In the genomic region with DNA sequence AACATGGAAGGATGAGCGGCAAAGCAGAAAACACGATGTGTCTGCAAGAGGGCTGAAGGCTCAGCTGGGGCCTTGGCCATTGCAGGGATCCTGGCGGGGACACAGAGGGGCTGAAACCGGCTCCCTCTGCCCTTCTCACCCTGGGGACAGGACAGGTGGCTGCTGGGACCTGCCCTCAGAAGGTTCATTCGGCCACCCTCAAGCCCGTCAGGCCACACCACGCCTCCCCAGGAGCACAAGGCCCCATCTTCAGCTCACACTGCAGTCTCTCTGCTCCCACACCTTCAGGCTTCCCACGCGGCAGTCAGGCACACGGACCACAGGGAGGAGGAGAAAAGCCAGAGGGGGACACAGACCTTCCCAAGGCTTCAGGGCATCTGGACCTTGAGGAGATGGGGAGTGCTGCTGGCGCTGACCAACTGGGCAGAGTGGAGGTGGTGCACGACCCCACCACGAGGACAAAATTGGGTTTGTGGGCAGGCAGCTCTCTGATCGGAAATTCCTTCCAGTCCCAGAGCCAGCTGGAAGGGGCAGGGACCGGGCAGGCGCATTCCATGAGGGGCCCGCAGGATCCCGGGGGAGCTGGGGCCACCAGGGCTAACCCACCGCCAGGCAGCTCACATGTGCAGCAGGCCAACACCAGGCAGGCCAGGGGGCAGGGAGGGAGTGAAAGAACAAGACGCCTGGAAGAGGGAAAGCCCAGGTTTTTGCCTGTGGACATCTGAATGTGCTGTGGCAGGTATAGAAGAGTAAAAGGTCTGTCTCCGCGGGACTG, we compare ENCODE assay signal across 27 cellular contexts.
DNase-seq lines count a peak whose midpoint lies in the region; ATAC-seq and TF ChIP-seq lines count a peak whose summit lies in the region.
"Had no signal": no experiment of that assay in that cellular context is flagged by ENCODE, and none has a peak within 500 bp of the region (broad histone marks: within the 10 kb centered on the region; RNA-seq: fewer than 3 reads in every experiment).

No MANE protein-coding gene starts in this region.

- H3K4me1 ChIP-seq in gastroesophageal sphincter = no peaks in the 10 kb centered on the region
- H3K4me1 ChIP-seq: pancreas, spleen had no signal

- TF ChIP-seq EP300 in gastroesophageal sphincter (IDR thresholded peaks at IDR 0.05) = no peak

- H3K27me3 ChIP-seq in gastroesophageal sphincter = no peaks in the 10 kb centered on the region
- H3K27me3 ChIP-seq: pancreas, spleen had no signal

- 76 to 84% methylated on average over 6 to 7 of the region's 22 CpGs for WGBS in gastroesophageal sphincter (ENCODE audit: low coverage in 1 of 2), 2 donors

- no peaks in the 10 kb centered on the region for H3K27me3 Mint-ChIP-seq in activated naive CD4-positive, alpha-beta T cell treated with anti-CD3 and anti-CD28 coated beads for 36 hours (ENCODE audit: low read depth)
- no peaks in the 10 kb centered on the region for H3K27me3 Mint-ChIP-seq in WTC11 (ENCODE audit: low read depth)
- no peaks in the 10 kb centered on the region for H3K27me3 Mint-ChIP-seq in mesothelial cell of epicardium (ENCODE audit: low read depth)
- no peaks in the 10 kb centered on the region for H3K27me3 Mint-ChIP-seq in stimulated activated memory B cell treated with anti-CD40 and anti-IgM and Interleukin-4, amounts not matched to agents 10 μg/mL and 1 μg/mL and 100 μg/mL, for 72 hours
- H3K27me3 Mint-ChIP-seq: activated naive CD8-positive, alpha-beta T cell; CD4-positive, CD25-positive, alpha-beta regulatory T cell; effector memory CD8-positive, alpha-beta T cell; stimulated activated naive CD8-positive, alpha-beta T cell treated with anti-CD3 and anti-CD28 coated beads, Interleukin-15, amount 100 ng/mL, for 72 hours had no signal

- no peak overlapping the region for H3K27ac ChIP-seq in gastroesophageal sphincter
- H3K27ac ChIP-seq: pancreas, spleen, thoracic aorta had no signal

- ATAC-seq in activated naive CD4-positive, alpha-beta T cell treated with anti-CD3 and anti-CD28 coated beads, Interleukin-2, amount 50 U/mL, for 72 hours = no peak
- no peak for ATAC-seq in WTC11
- ATAC-seq in stimulated activated memory B cell treated with anti-CD40 and anti-IgM and Interleukin-4, amounts not matched to agents 10 μg/mL and 1 μg/mL and 100 μg/mL, for 72 hours = no peak
- no peak for ATAC-seq in gastroesophageal sphincter
- ATAC-seq: effector memory CD8-positive, alpha-beta T cell; natural killer cell; PC-3; SK-N-SH treated with all-trans-retinoic acid at 6 μM for 48 hours; stimulated activated naive CD8-positive, alpha-beta T cell treated with anti-CD3 and anti-CD28 coated beads, Interleukin-15, amount 100 ng/mL, for 72 hours had no signal

- no peaks in the 10 kb centered on the region for H3K36me3 Mint-ChIP-seq in activated naive CD4-positive, alpha-beta T cell treated with anti-CD3 and anti-CD28 coated beads, Interleukin-2, amount 50 U/mL, for 72 hours
- H3K36me3 Mint-ChIP-seq in activated naive CD4-positive, alpha-beta T cell treated with anti-CD3 and anti-CD28 coated beads for 36 hours (ENCODE audit: low read depth) = no peaks in the 10 kb centered on the region
- H3K36me3 Mint-ChIP-seq in WTC11 (peaks cover 6% of the 10 kb centered on the region), mesothelial cell of epicardium (peaks cover 7% of the 10 kb centered on the region)
- peaks cover 35% of the 10 kb centered on the region for H3K36me3 Mint-ChIP-seq in stimulated activated memory B cell treated with anti-CD40 and anti-IgM and Interleukin-4, amounts not matched to agents 10 μg/mL and 1 μg/mL and 100 μg/mL, for 72 hours
- H3K36me3 Mint-ChIP-seq: natural killer cell had no signal

- POLR2A ChIA-PET in WTC11 (lab: Charles Lee) = no interaction called here

- H3K4me3 ChIP-seq in gastroesophageal sphincter = no peak overlapping the region
- H3K4me3 ChIP-seq: pancreas, spleen, thoracic aorta had no signal

- H3K4me3 Mint-ChIP-seq in activated naive CD4-positive, alpha-beta T cell treated with anti-CD3 and anti-CD28 coated beads for 36 hours = no peak overlapping the region
- H3K4me3 Mint-ChIP-seq in WTC11 (no peak overlapping the region), mesothelial cell of epicardium (no peak overlapping the region)
- H3K4me3 Mint-ChIP-seq in stimulated activated memory B cell treated with anti-CD40 and anti-IgM and Interleukin-4, amounts not matched to agents 10 μg/mL and 1 μg/mL and 100 μg/mL, for 72 hours = no peak overlapping the region
- H3K4me3 Mint-ChIP-seq: activated naive CD8-positive, alpha-beta T cell; CD4-positive, CD25-positive, alpha-beta regulatory T cell; effector memory CD8-positive, alpha-beta T cell; natural killer cell; stimulated activated naive CD8-positive, alpha-beta T cell treated with anti-CD3 and anti-CD28 coated beads, Interleukin-15, amount 100 ng/mL, for 72 hours had no signal

- H3K9me3 ChIP-seq in gastroesophageal sphincter = no peaks in the 10 kb centered on the region
- H3K9me3 ChIP-seq: pancreas, spleen, thoracic aorta had no signal

- no peak for DNase-seq in activated naive CD4-positive, alpha-beta T cell treated with anti-CD3 and anti-CD28 coated beads, Interleukin-2, amount 50 U/mL, for 72 hours (ENCODE audit: low spot score in 2 of 2)
- no peak for DNase-seq in activated naive CD4-positive, alpha-beta T cell treated with anti-CD3 and anti-CD28 coated beads for 36 hours
- DNase-seq in WTC11 (ENCODE audit: low spot score) (no peak), mesothelial cell of epicardium (ENCODE audit: low spot score in 2 of 2, unreplicated experiment in 2 of 2) (no peak), inferior parietal cortex (ENCODE audit: extremely low spot score) (no peak)
- DNase-seq in activated T-cell treated with anti-CD3 and anti-CD28 coated beads, Interleukin-2, amount 50 U/mL, for 48 hours = no peak
- DNase-seq: activated CD4-positive, alpha-beta T cell treated with anti-CD3 and anti-CD28 coated beads, Interleukin-2, amount 50 U/mL, for 48 hours; activated CD4-positive, CD25-positive, alpha-beta regulatory T cell treated with anti-CD3 and anti-CD28 coated beads, Interleukin-2, amount 50 U/mL, for 72 hours; CD4-positive, CD25-positive, alpha-beta regulatory T cell; effector memory CD8-positive, alpha-beta T cell; erythroblast; kidney; midbrain; natural killer cell; NCI-H1694; NCI-H2171; PC-3; spleen; stimulated activated CD8-positive, alpha-beta memory T cell treated with anti-CD3 and anti-CD28 coated beads, Interleukin-4, amount 100 ng/mL, for 48 hours; stimulated activated naive CD8-positive, alpha-beta T cell treated with anti-CD3 and anti-CD28 coated beads, Interleukin-15, amount 100 ng/mL, for 72 hours; T-helper 2 cell had no signal

- TF ChIP-seq CTCF in WTC11 (IDR thresholded peaks at IDR 0.05) = no peak
- no peak for TF ChIP-seq CTCF in mesothelial cell of epicardium (IDR thresholded peaks at IDR 0.05; ENCODE audit: unreplicated experiment)
- no peak for TF ChIP-seq CTCF in gastroesophageal sphincter (IDR thresholded peaks at IDR 0.05)

- peak overlapping the region; percentile 24 to 90 for H3K27ac Mint-ChIP-seq in activated naive CD4-positive, alpha-beta T cell treated with anti-CD3 and anti-CD28 coated beads, Interleukin-2, amount 50 U/mL, for 72 hours
- H3K27ac Mint-ChIP-seq in activated naive CD4-positive, alpha-beta T cell treated with anti-CD3 and anti-CD28 coated beads for 36 hours = no peak overlapping the region
- H3K27ac Mint-ChIP-seq in WTC11 (peak overlapping the region; percentile 84), mesothelial cell of epicardium (peak overlapping the region; percentile 67)
- peak overlapping the region; percentile 9 for H3K27ac Mint-ChIP-seq in stimulated activated memory B cell treated with anti-CD40 and anti-IgM and Interleukin-4, amounts not matched to agents 10 μg/mL and 1 μg/mL and 100 μg/mL, for 72 hours
- H3K27ac Mint-ChIP-seq: activated naive CD8-positive, alpha-beta T cell; natural killer cell had no signal

- H3K36me3 ChIP-seq in gastroesophageal sphincter = peaks cover 0 to 49% of the 10 kb centered on the region in 2 donors
- H3K36me3 ChIP-seq: pancreas, thoracic aorta had no signal

- TF ChIP-seq POLR2A in gastroesophageal sphincter (IDR thresholded peaks at IDR 0.05) = no peak

- intact Hi-C loops in activated naive CD4-positive, alpha-beta T cell treated with anti-CD3 and anti-CD28 coated beads for 36 hours (cut with micrococcal nuclease) = no loop called here

- CTCF ChIA-PET in activated naive CD4-positive, alpha-beta T cell treated with anti-CD3 and anti-CD28 coated beads for 36 hours (lab: Charles Lee) = no interaction called here
- CTCF ChIA-PET in WTC11 (lab: Charles Lee) = no interaction called here

- no peaks in the 10 kb centered on the region for H3K4me1 Mint-ChIP-seq in activated naive CD4-positive, alpha-beta T cell treated with anti-CD3 and anti-CD28 coated beads for 36 hours (ENCODE audit: low read depth)
- H3K4me1 Mint-ChIP-seq in WTC11 = no peaks in the 10 kb centered on the region
- H3K4me1 Mint-ChIP-seq in mesothelial cell of epicardium = peaks cover 13% of the 10 kb centered on the region
- H3K4me1 Mint-ChIP-seq in stimulated activated memory B cell treated with anti-CD40 and anti-IgM and Interleukin-4, amounts not matched to agents 10 μg/mL and 1 μg/mL and 100 μg/mL, for 72 hours = peaks cover 10% of the 10 kb centered on the region
- H3K4me1 Mint-ChIP-seq: natural killer cell had no signal

- H3K9me3 Mint-ChIP-seq in activated naive CD4-positive, alpha-beta T cell treated with anti-CD3 and anti-CD28 coated beads, Interleukin-2, amount 50 U/mL, for 72 hours = no peaks in the 10 kb centered on the region
- no peaks in the 10 kb centered on the region for H3K9me3 Mint-ChIP-seq in activated naive CD4-positive, alpha-beta T cell treated with anti-CD3 and anti-CD28 coated beads for 36 hours
- H3K9me3 Mint-ChIP-seq in WTC11 (no peaks in the 10 kb centered on the region), mesothelial cell of epicardium (no peaks in the 10 kb centered on the region)
- H3K9me3 Mint-ChIP-seq in stimulated activated memory B cell treated with anti-CD40 and anti-IgM and Interleukin-4, amounts not matched to agents 10 μg/mL and 1 μg/mL and 100 μg/mL, for 72 hours = no peaks in the 10 kb centered on the region
- H3K9me3 Mint-ChIP-seq: CD4-positive, CD25-positive, alpha-beta regulatory T cell; effector memory CD8-positive, alpha-beta T cell; natural killer cell; stimulated activated naive CD8-positive, alpha-beta T cell treated with anti-CD3 and anti-CD28 coated beads, Interleukin-15, amount 100 ng/mL, for 72 hours had no signal

TF ChIP-seq in WTC11, 78 proteins besides CTCF, POLR2A, EP300 and RAD21:
- TF ChIP-seq ZNF423 (CRISPR knock-in tag; IDR thresholded peaks at IDR 0.05) (no peak), HMGA2 (CRISPR knock-in tag; IDR thresholded peaks at IDR 0.05) (no peak), FOXK1 (CRISPR knock-in tag; IDR thresholded peaks at IDR 0.05) (no peak)
- TF ChIP-seq, protein P1, sequence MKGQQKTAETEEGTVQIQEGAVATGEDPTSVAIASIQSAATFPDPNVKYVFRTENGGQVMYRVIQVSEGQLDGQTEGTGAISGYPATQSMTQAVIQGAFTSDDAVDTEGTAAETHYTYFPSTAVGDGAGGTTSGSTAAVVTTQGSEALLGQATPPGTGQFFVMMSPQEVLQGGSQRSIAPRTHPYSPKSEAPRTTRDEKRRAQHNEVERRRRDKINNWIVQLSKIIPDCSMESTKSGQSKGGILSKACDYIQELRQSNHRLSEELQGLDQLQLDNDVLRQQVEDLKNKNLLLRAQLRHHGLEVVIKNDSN (CRISPR knock-in tag; IDR thresholded peaks at IDR 0.05) = no peak
